18 cellular contexts compared by ENCODE assay signal in the genomic region with DNA sequence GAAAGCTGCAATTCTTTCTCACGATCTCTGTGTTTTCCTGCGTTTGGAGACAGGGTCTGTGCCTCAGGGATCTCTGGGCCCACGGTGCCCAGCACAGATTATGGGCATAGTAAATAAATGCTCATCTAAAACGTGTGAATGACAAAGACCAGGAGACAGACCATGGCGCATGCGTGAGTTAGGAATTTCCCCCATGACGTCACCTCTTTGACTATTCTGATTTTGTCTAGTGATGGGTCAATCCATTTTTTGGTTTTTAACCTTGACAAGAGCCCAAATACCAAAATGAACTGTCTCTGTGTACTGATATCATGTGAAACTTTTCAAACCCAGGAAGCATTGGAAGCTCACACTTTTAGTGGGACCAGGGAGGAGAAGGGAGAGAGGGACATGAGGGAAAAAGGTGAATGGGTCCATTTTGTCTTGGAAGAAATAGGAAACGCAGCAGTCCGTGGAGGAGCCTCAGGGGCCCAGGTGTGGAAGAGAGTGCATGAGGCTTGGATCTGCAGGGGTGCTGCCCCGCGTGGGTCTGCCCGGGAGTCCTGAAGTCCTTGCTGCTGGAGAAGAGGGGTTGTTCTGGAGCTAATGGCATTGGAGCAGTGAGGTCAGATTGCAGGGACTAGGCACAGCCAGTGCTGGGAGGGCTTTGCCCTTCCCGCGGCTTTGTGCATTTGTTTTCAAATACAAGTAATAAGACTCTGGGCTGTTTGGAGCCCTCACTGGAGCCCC.
"Had no signal": no experiment of that assay in that cellular context is flagged by ENCODE, and none has a peak within 500 bp of the region (broad histone marks: within the 10 kb centered on the region; RNA-seq: fewer than 3 reads in every experiment).

No MANE protein-coding gene starts in this region.

- H2AFZ ChIP-seq: neural progenitor cell had no signal

- DNase-seq: activated CD4-positive, alpha-beta memory T cell treated with anti-CD3 and anti-CD28 coated beads for 36 hours; activated CD8-positive, alpha-beta memory T cell treated with anti-CD3 and anti-CD28 coated beads, Interleukin-2, amount 10 ng/mL, durations not matched to agents 7 days and 5 days; activated gamma-delta T cell; activated T-cell treated with anti-CD3 and anti-CD28 coated beads, Interleukin-2, amount 50 U/mL, for 4 hours; effector CD8-positive, alpha-beta T cell; foreskin keratinocyte; head of caudate nucleus; kidney glomerular epithelial cell; left ventricle myocardium superior; pancreas; transverse colon; WERI-Rb-1 had no signal

- H3K36me3 ChIP-seq: neural progenitor cell, pancreas, transverse colon, WERI-Rb-1 had no signal

- H3K4me3 ChIP-seq: neural progenitor cell, pancreas, transverse colon had no signal

- H3K4me1 Mint-ChIP-seq: activated CD8-positive, alpha-beta memory T cell treated with anti-CD3 and anti-CD28 coated beads, Interleukin-2, amount 10 ng/mL, durations not matched to agents 7 days and 5 days; stimulated activated effector memory CD8-positive, alpha-beta T cell treated with anti-CD3 and anti-CD28 coated beads, Interleukin-12 subunit alpha, Interleukin-12 subunit beta, amount 100 ng/mL, for 72 hours had no signal

- H3K9ac ChIP-seq: neural progenitor cell had no signal

- H3K4me2 ChIP-seq: neural progenitor cell had no signal

- H3K27me3 Mint-ChIP-seq: brain had no signal

- H3K4me1 ChIP-seq: neural progenitor cell, pancreas had no signal

- H3K36me3 Mint-ChIP-seq: activated CD4-positive, alpha-beta memory T cell treated with anti-CD3 and anti-CD28 coated beads for 36 hours; activated CD8-positive, alpha-beta memory T cell treated with anti-CD3 and anti-CD28 coated beads, Interleukin-2, amount 10 ng/mL, durations not matched to agents 7 days and 5 days; brain; neural progenitor cell; stimulated activated effector memory CD8-positive, alpha-beta T cell treated with anti-CD3 and anti-CD28 coated beads, Interleukin-12 subunit alpha, Interleukin-12 subunit beta, amount 100 ng/mL, for 72 hours had no signal

- ATAC-seq: activated CD8-positive, alpha-beta memory T cell treated with anti-CD3 and anti-CD28 coated beads, Interleukin-2, amount 10 ng/mL, durations not matched to agents 7 days and 5 days; activated naive CD4-positive, alpha-beta T cell treated with anti-CD3 and anti-CD28 coated beads, Interleukin-2, amount 50 U/mL, for 72 hours; activated T-cell treated with anti-CD3 and anti-CD28 coated beads, Interleukin-2, amount 50 U/mL, for 4 hours; foreskin keratinocyte; left ventricle myocardium superior; pancreas; SK-N-SH treated with all-trans-retinoic acid at 6 μM for 48 hours; stimulated activated effector memory CD8-positive, alpha-beta T cell treated with anti-CD3 and anti-CD28 coated beads, Interleukin-12 subunit alpha, Interleukin-12 subunit beta, amount 100 ng/mL, for 72 hours had no signal

- H3K9me3 ChIP-seq: pancreas, transverse colon had no signal

- FAIRE-seq: endothelial cell of umbilical vein, pancreas had no signal

- H3K27ac Mint-ChIP-seq: activated CD4-positive, alpha-beta memory T cell treated with anti-CD3 and anti-CD28 coated beads for 36 hours; activated CD8-positive, alpha-beta memory T cell treated with anti-CD3 and anti-CD28 coated beads, Interleukin-2, amount 10 ng/mL, durations not matched to agents 7 days and 5 days; neural progenitor cell had no signal

- H3K4me3 Mint-ChIP-seq: activated CD4-positive, alpha-beta memory T cell treated with anti-CD3 and anti-CD28 coated beads for 36 hours; activated CD8-positive, alpha-beta memory T cell treated with anti-CD3 and anti-CD28 coated beads, Interleukin-2, amount 10 ng/mL, durations not matched to agents 7 days and 5 days; activated T-cell treated with anti-CD3 and anti-CD28 coated beads, Interleukin-2, amount 50 U/mL, for 4 hours; brain; neural progenitor cell; stimulated activated effector memory CD8-positive, alpha-beta T cell treated with anti-CD3 and anti-CD28 coated beads, Interleukin-12 subunit alpha, Interleukin-12 subunit beta, amount 100 ng/mL, for 72 hours had no signal

- H3K27me3 ChIP-seq: foreskin keratinocyte, neural progenitor cell, pancreas, transverse colon had no signal

- H3K27ac ChIP-seq: foreskin keratinocyte, neural progenitor cell, pancreas, WERI-Rb-1 had no signal
